26 cellular contexts compared by ENCODE assay signal in the genomic region with DNA sequence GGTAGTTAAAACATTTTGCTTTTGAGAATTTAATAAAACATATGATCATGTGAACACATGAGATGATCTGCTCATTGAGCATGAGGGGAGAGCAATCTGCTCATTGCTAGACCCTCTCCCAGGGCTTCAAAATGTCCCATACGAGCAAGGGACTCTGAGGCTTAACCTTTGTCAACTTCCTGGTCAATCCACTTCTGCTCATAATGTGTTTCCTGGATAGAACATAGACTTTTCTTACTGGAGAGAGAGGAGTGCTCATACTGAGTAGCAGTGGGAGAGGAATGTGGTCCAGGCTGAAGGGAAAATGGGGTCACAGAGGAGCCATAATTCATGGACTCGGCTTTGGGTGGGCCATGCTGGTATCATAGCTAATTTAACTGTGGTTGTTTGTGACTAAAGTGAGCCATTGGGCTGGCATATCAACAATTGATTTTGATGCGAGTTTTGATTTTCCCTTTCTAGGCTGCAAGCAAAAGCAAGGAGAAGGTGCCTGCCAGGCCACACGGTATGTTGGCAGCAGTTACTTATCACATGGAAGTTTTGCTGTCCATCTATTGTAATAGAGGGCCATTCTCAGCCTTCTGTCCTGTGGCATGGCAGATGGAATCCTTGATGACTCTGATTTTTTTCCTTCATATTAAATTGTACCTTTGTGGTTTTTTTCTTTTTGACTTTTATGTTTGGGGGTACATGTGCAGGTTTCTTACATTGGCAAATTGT. TPM values are rescaled to one million over a fixed set of nuclear protein-coding genes. Genes with fewer than 3 reads are reported as not detected.
"Had no signal": no experiment of that assay in that cellular context is flagged by ENCODE, and none has a peak within 500 bp of the region (broad histone marks: within the 10 kb centered on the region; RNA-seq: fewer than 3 reads in every experiment).

No MANE protein-coding gene starts in this region.

- H3K4me1 ChIP-seq: heart right ventricle, left lung, lower lobe of right lung had no signal

- H3K36me3 ChIP-seq: esophagus squamous epithelium, gastrocnemius medialis, heart right ventricle, left lung, lower lobe of right lung had no signal

- FAIRE-seq: colon, endothelial cell of umbilical vein, islet of Langerhans had no signal

- H3K36me3 Mint-ChIP-seq: mesothelial cell of epicardium; naive thymus-derived CD4-positive, alpha-beta T cell had no signal

- H3K4me3 ChIP-seq: coronary artery, dorsolateral prefrontal cortex, esophagus squamous epithelium, gastrocnemius medialis, heart right ventricle, left lung, lower lobe of right lung had no signal

- DNase-seq: dermis blood vessel endothelial cell; effector CD4-positive, alpha-beta T cell; effector memory CD4-positive, alpha-beta T cell; esophagus squamous epithelium; foreskin fibroblast; foreskin melanocyte; gastrocnemius medialis; glutamatergic neuron; head of caudate nucleus; heart right ventricle; hippocampal formation; kidney; kidney glomerular epithelial cell; left lung; left ventricle myocardium superior; lower lobe of right lung; mesenchymal stem cell; naive thymus-derived CD4-positive, alpha-beta T cell had no signal

- H3K27me3 ChIP-seq: esophagus squamous epithelium, gastrocnemius medialis, heart right ventricle, left lung had no signal

- H3K27ac ChIP-seq: coronary artery, esophagus squamous epithelium, gastrocnemius medialis, heart right ventricle, left lung, lower lobe of right lung had no signal

- H3K4me3 Mint-ChIP-seq: mesothelial cell of epicardium; naive thymus-derived CD4-positive, alpha-beta T cell had no signal

- H3K27ac Mint-ChIP-seq: mesothelial cell of epicardium; naive thymus-derived CD4-positive, alpha-beta T cell had no signal

- H3K9me3 ChIP-seq: esophagus squamous epithelium, gastrocnemius medialis, heart right ventricle, left lung, lower lobe of right lung had no signal

- H3K4me1 Mint-ChIP-seq: naive thymus-derived CD4-positive, alpha-beta T cell had no signal

- ATAC-seq: gastrocnemius medialis; heart right ventricle; left lung; left ventricle myocardium superior; lower lobe of right lung; naive thymus-derived CD4-positive, alpha-beta T cell had no signal

RNA-seq across cellular contexts. Expression of gene ADGRF4, which starts 20.8 kb away (rescaled TPM):
- total RNA-seq: endothelial cell of umbilical vein; kidney; left ventricle myocardium superior; lower lobe of right lung; lung microvascular endothelial cell; mesenteric fat pad; naive thymus-derived CD4-positive, alpha-beta T cell had no signal
- polyA plus RNA-seq: endothelial cell of umbilical vein; naive thymus-derived CD4-positive, alpha-beta T cell had no signal
